ENCODE assay signal across 25 cellular contexts in genomic region chr15:43275736-43276562, GRCh38. TPM values are rescaled to one million over a fixed set of nuclear protein-coding genes. Genes with fewer than 3 reads are reported as not detected.
DNase-seq lines count a peak whose midpoint lies in the region; ATAC-seq, FAIRE-seq and TF ChIP-seq lines count a peak whose summit lies in the region.
"Had no signal": no experiment of that assay in that cellular context is flagged by ENCODE, and none has a peak within 500 bp of the region (broad histone marks: within the 10 kb centered on the region; RNA-seq: fewer than 3 reads in every experiment).

No MANE protein-coding gene starts in this region.

- H3K4me3 Mint-ChIP-seq in stimulated activated memory B cell treated with anti-CD40 and anti-IgM and Interleukin-4, amounts not matched to agents 10 μg/mL and 1 μg/mL and 100 μg/mL, for 72 hours = no peak overlapping the region
- no peak overlapping the region for H3K4me3 Mint-ChIP-seq in nephron progenitor cell

- dilution Hi-C loops in mammary epithelial cell (cut with HindIII; ENCODE audit: low sequenced_read_pairs) = no loop called here

- no peak for TF ChIP-seq CTCF in mammary epithelial cell (conservative IDR thresholded peaks at IDR 0.05 in 1 of 2, IDR thresholded peaks at IDR 0.05 in 1 of 2; ENCODE audit: extremely low read depth in 1 of 2, insufficient read depth in 1 of 2, low read depth in 1 of 2, low read length in 2 of 2)
- TF ChIP-seq CTCF in foreskin fibroblast (IDR thresholded peaks at IDR 0.05; ENCODE audit: low read depth, low read length) = no peak
- TF ChIP-seq CTCF in nephron progenitor cell (IDR thresholded peaks at IDR 0.05) = no peak

- peaks cover 2% of the 10 kb centered on the region for H3K4me1 ChIP-seq in mammary epithelial cell (ENCODE audit: insufficient read depth, low read length)
- no peaks in the 10 kb centered on the region for H3K4me1 ChIP-seq in small intestine (ENCODE audit: control insufficient read depth in 2 of 2, insufficient read depth in 1 of 2, low read depth in 1 of 2, low read length in 1 of 2)
- H3K4me1 ChIP-seq: A549 had no signal

- DNase-seq in COLO829 (ENCODE audit: low spot score) = peak; percentile 48
- DNase-seq in mammary epithelial cell = peak; percentile 7
- DNase-seq in mesenteric fat pad (ENCODE audit: low spot score) = peak; percentile 81
- no peak for DNase-seq in foreskin fibroblast
- DNase-seq in nephron progenitor cell = no peak
- no peak for DNase-seq in small intestine
- DNase-seq in MV-4-11 (lab: John Stamatoyannopoulos, UW) = no peak
- DNase-seq: COR-L47, DMS 273 treated with DMSO at 0.1 percent for 48 hours, DND-41, HCEC 1CT, IMR-90, MG63, NCI-H1092, NCI-H1436 treated with DMSO at 0.1 percent for 48 hours, NCI-H2029, NCI-H345, NCI-H526 had no signal

- no peak overlapping the region for H3K27ac ChIP-seq in mammary epithelial cell (ENCODE audit: insufficient read depth, low read depth, low read length)
- no peak overlapping the region for H3K27ac ChIP-seq in small intestine (ENCODE audit: low read depth in 1 of 2, low read length in 1 of 2)
- H3K27ac ChIP-seq: A549, C4-2B, SJSA1 had no signal

- BruUV-seq in mammary epithelial cell (replicated peaks; lab: Mats Ljungman, UMichigan) = no TSS peak

- H3K4me1 Mint-ChIP-seq in stimulated activated memory B cell treated with anti-CD40 and anti-IgM and Interleukin-4, amounts not matched to agents 10 μg/mL and 1 μg/mL and 100 μg/mL, for 72 hours = peaks cover 17% of the 10 kb centered on the region
- H3K4me1 Mint-ChIP-seq in nephron progenitor cell = no peaks in the 10 kb centered on the region

- no peaks in the 10 kb centered on the region for H3K9me3 Mint-ChIP-seq in stimulated activated memory B cell treated with anti-CD40 and anti-IgM and Interleukin-4, amounts not matched to agents 10 μg/mL and 1 μg/mL and 100 μg/mL, for 72 hours
- peaks cover 10% of the 10 kb centered on the region for H3K9me3 Mint-ChIP-seq in nephron progenitor cell

- H3K9me3 ChIP-seq in mammary epithelial cell (replicated peaks; ENCODE audit: insufficient read depth, low read length) (no peaks in the 10 kb centered on the region), small intestine (ENCODE audit: control insufficient read depth, low read depth) (no peaks in the 10 kb centered on the region)
- H3K9me3 ChIP-seq: A549, SJSA1 had no signal

- H2AFZ ChIP-seq in mammary epithelial cell (ENCODE audit: low read depth, low read length) = no peak overlapping the region

- in situ Hi-C loops in mammary epithelial cell (cut with MboI; ENCODE audit: low sequenced_read_pairs in 2 of 2) = loop anchor here in 1 of 2 donors (5.0 kb wide), 1 partner anchor 54 kb away; the partner anchor contains the start of gene EPB42

- 9% methylated on average over 12 of the region's 15 CpGs for WGBS in mammary epithelial cell (ENCODE audit: low coverage, missing lambda C conversion rate)
- WGBS in small intestine, 3 donors = 55 to 62% (median 61%) methylated on average over 15 of the region's 15 CpGs

- intact Hi-C loops in mammary epithelial cell (cut with micrococcal nuclease) = no loop called here

- CTCF ChIA-PET in mammary epithelial cell (lab: Charles Lee; ENCODE audit: low non-redundant PET) = interaction anchor here (0.6 to 0.7 kb wide), 2 partner anchors 9 to 57 kb away, joined by 3 read pairs; no protein-coding TSS in a partner anchor

- H3K4me2 ChIP-seq in mammary epithelial cell (ENCODE audit: insufficient read depth, low read depth, low read length) = no peak overlapping the region
- H3K4me2 ChIP-seq: A549 had no signal

- H4K20me1 ChIP-seq in mammary epithelial cell (ENCODE audit: insufficient read depth, low read length) = no peaks in the 10 kb centered on the region

- FAIRE-seq in small intestine (lab: Jason Lieb, UNC) = no peak
- FAIRE-seq: A549, G401.6, HTR-8/SVneo had no signal

- H3K4me3 ChIP-seq in mammary epithelial cell (replicated peaks in 1 of 3; ENCODE audit: insufficient read depth in 1 of 3, low read depth in 2 of 3, low read length in 3 of 3) (no peak overlapping the region), foreskin fibroblast (ENCODE audit: low read depth in 1 of 2, low read length in 2 of 2) (no peak overlapping the region), small intestine (ENCODE audit: low read depth in 1 of 2, low read length in 2 of 2) (no peak overlapping the region)
- H3K4me3 ChIP-seq: A549, MG63, SJSA1 had no signal

- H3K9ac ChIP-seq in mammary epithelial cell (ENCODE audit: insufficient read depth, low read length) = no peak overlapping the region

- H3K27me3 ChIP-seq in mammary epithelial cell (ENCODE audit: insufficient read depth, low read length) (peaks cover 3% of the 10 kb centered on the region), small intestine (ENCODE audit: control insufficient read depth in 2 of 2, insufficient read depth in 2 of 2, low read length in 2 of 2) (no peaks in the 10 kb centered on the region)
- H3K27me3 ChIP-seq: MG63, SJSA1 had no signal

- ATAC-seq in stimulated activated memory B cell treated with anti-CD40 and anti-IgM and Interleukin-4, amounts not matched to agents 10 μg/mL and 1 μg/mL and 100 μg/mL, for 72 hours = no peak
- ATAC-seq: Panc1 had no signal

- no peaks in the 10 kb centered on the region for H3K79me2 ChIP-seq in mammary epithelial cell (ENCODE audit: insufficient read depth, low read length)

- no peaks in the 10 kb centered on the region for H3K36me3 Mint-ChIP-seq in stimulated activated memory B cell treated with anti-CD40 and anti-IgM and Interleukin-4, amounts not matched to agents 10 μg/mL and 1 μg/mL and 100 μg/mL, for 72 hours
- H3K36me3 Mint-ChIP-seq in nephron progenitor cell (ENCODE audit: low read depth) = no peaks in the 10 kb centered on the region

- H3K36me3 ChIP-seq in mammary epithelial cell (ENCODE audit: insufficient read depth, low read length) (no peaks in the 10 kb centered on the region), small intestine (ENCODE audit: control insufficient read depth in 2 of 2, insufficient read depth in 2 of 2, low read length in 2 of 2) (no peaks in the 10 kb centered on the region)
- H3K36me3 ChIP-seq: MG63, SJSA1 had no signal

- H3K27me3 Mint-ChIP-seq in stimulated activated memory B cell treated with anti-CD40 and anti-IgM and Interleukin-4, amounts not matched to agents 10 μg/mL and 1 μg/mL and 100 μg/mL, for 72 hours = no peaks in the 10 kb centered on the region
- H3K27me3 Mint-ChIP-seq in nephron progenitor cell (ENCODE audit: low read depth, poor library complexity) = peaks cover 27% of the 10 kb centered on the region

- H3K27ac Mint-ChIP-seq in stimulated activated memory B cell treated with anti-CD40 and anti-IgM and Interleukin-4, amounts not matched to agents 10 μg/mL and 1 μg/mL and 100 μg/mL, for 72 hours = peak overlapping the region; percentile 23
- no peak overlapping the region for H3K27ac Mint-ChIP-seq in nephron progenitor cell

RNA-seq across cellular contexts. Expression of gene TGM5, which starts 9.2 kb away (rescaled TPM):
- total RNA-seq in mammary epithelial cell = 1 to 10 TPM in 1 of 2 donors, not detected in 1; 1.2 TPM
- polyA plus RNA-seq in mammary epithelial cell = not detected
- polyA minus RNA-seq in mammary epithelial cell = not detected
- total RNA-seq in mesenteric fat pad = 0.45 TPM
- under 1 TPM in 1 of 3 donors, not detected in 2; 0.03 TPM for polyA plus RNA-seq in small intestine
- total RNA-seq: IMR-90 had no signal
- polyA plus RNA-seq: A549, IMR-90 had no signal

RNA-seq across cellular contexts. Expression of gene TGM7, which starts 26.1 kb away (rescaled TPM):
- not detected for total RNA-seq in mammary epithelial cell
- not detected for polyA plus RNA-seq in mammary epithelial cell
- not detected for polyA minus RNA-seq in mammary epithelial cell
- total RNA-seq in mesenteric fat pad = not detected
- polyA plus RNA-seq in small intestine = not detected
- total RNA-seq: IMR-90, SJSA1 had no signal
- polyA plus RNA-seq: A549, IMR-90 had no signal

RNA-seq across cellular contexts. Expression of gene LCMT2, which starts 54.4 kb away (rescaled TPM):
- 1 to 10 TPM; 7.9 to 9.5 TPM for total RNA-seq in mammary epithelial cell
- polyA plus RNA-seq in mammary epithelial cell = 13.2 TPM
- 5.9 TPM for polyA minus RNA-seq in mammary epithelial cell
- total RNA-seq in mesenteric fat pad = 9.5 TPM
- 1 to 10 TPM; 3.2 to 5.1 (median 3.8) TPM for polyA plus RNA-seq in small intestine

RNA-seq across cellular contexts. Expression of gene EPB42, which starts 55.1 kb away (rescaled TPM):
- total RNA-seq in mammary epithelial cell = not detected
- polyA plus RNA-seq in mammary epithelial cell = not detected
- polyA minus RNA-seq in mammary epithelial cell = not detected
- 2.8 TPM for total RNA-seq in mesenteric fat pad
- polyA plus RNA-seq in small intestine = not detected
- total RNA-seq: IMR-90, SJSA1 had no signal
- polyA plus RNA-seq: A549, IMR-90 had no signal

Comparison
In these comparisons a context has a peak if more than half of its experiments do, and no peak if none do; other contexts are left out.
1. DNase-seq: peak in COLO829 (single experiment), mammary epithelial cell (single experiment) and mesenteric fat pad (single experiment); none in foreskin fibroblast (0 of 2), nephron progenitor cell (single experiment), small intestine (single experiment) and MV-4-11 (single experiment).